In the genomic region with DNA sequence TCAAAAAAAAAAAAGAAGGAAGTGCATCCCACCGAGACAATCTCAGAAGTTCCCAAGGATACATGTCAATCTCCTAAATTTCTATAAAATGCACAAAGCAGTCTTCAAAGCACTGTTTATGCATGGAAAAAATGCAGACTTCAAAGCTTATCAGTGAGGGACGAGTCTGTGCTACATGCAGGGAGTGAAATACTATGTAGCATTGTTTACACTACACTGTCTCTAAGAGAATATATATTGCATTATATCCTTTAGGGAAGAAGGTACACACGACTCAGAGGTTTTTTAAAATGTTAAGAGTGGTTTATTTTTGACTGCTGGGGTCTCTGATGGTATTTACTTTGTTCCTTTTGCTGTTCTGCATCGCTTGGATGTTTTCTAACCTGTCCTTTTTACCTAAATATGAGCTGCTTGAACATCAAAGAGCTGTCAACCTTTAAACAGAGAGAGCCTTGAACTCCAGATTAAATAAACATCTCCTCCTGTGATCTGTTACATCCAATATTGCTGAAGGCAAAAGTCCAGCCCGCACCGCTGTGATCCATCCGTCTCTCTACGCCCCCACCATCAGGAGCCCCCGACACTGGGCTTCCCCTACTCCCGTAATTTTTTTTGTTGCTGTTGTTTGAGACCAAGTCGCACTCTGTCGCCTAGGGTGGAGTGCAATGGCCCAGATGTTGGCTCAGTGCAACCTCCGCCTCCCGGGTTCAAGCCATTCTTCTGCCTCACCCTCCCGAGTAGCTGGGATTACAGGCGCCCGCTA, we compare ENCODE assay signal across 8 cellular contexts. TPM values are rescaled to one million over a fixed set of nuclear protein-coding genes. Genes with fewer than 3 reads are reported as not detected.
DNase-seq lines count a peak whose midpoint lies in the region; ATAC-seq, FAIRE-seq and TF ChIP-seq lines count a peak whose summit lies in the region.

No MANE protein-coding gene starts in this region.

- H3K9me3 Mint-ChIP-seq in HFFc6: no peaks in the 10 kb centered on the region

- no peak for ATAC-seq in HG02840 (IDR thresholded peaks at IDR 0.05; ENCODE audit: low FRiP score, unreplicated experiment)

- peak overlapping the region; percentile 92 for H3K4me3 Mint-ChIP-seq in HFFc6

- H3K27me3 ChIP-seq in breast epithelium: no peaks in the 10 kb centered on the region

- DNase-seq in HFFc6 (no peak), breast epithelium (ENCODE audit: low spot score in 2 of 2) (no peak), mesenteric fat pad (ENCODE audit: low spot score) (peak; percentile 71), OCI-M1 (lab: John Stamatoyannopoulos, UW) (no peak), NCI-H128 (lab: John Stamatoyannopoulos, UW; ENCODE audit: unreplicated experiment) (no peak), GM19239 (ENCODE audit: insufficient read length, low spot score) (no peak)

- peak overlapping the region; percentile 71 for H3K27ac Mint-ChIP-seq in HFFc6

- H3K36me3 ChIP-seq in breast epithelium: no peaks in the 10 kb centered on the region

- H3K4me1 ChIP-seq in breast epithelium: peaks cover under 1 to 15% of the 10 kb centered on the region in 2 donors

- peaks cover 3% of the 10 kb centered on the region for H3K27me3 Mint-ChIP-seq in HFFc6 (ENCODE audit: insufficient read depth)

- intact Hi-C loops in breast epithelium (cut with DNase I; ENCODE audit: low total_unique reads): no loop called here

- no peaks in the 10 kb centered on the region for H3K9me3 ChIP-seq in breast epithelium

- H3K36me3 Mint-ChIP-seq in HFFc6 (ENCODE audit: low read depth): no peaks in the 10 kb centered on the region; the same call in 1 of the 2 replicates

- FAIRE-seq in GM19239 (lab: Jason Lieb, UNC): no peak

- H3K4me1 Mint-ChIP-seq in HFFc6 (ENCODE audit: low read depth): peaks cover 35% of the 10 kb centered on the region

- peak overlapping the region; percentile 80 to 97 (median 81) for H3K4me3 ChIP-seq in breast epithelium

- TF ChIP-seq CTCF in 22Rv1 (IDR thresholded peaks at IDR 0.05) (no peak), HFFc6 (IDR thresholded peaks at IDR 0.05) (no peak), breast epithelium (IDR thresholded peaks at IDR 0.05) (no peak)

- peak overlapping the region; percentile 76 for H3K27ac ChIP-seq in 22Rv1
- peak overlapping the region; percentile 91 to 95 for H3K27ac ChIP-seq in breast epithelium

- TF ChIP-seq POLR2A in breast epithelium (IDR thresholded peaks at IDR 0.05): no peak

RNA-seq across cellular contexts. Expression of a gene that starts 1.4 kb away (rescaled TPM):
- total RNA-seq in HFFc6 (2021; fragmentation: NEBNext Ultra II Directional; extraction: Animal tissue kit (Norgen Biotek cat#: 25700)): 10 to 100 TPM; 23.0 to 30.0 (median 25.1) TPM
- total RNA-seq in breast epithelium (10 to 100 TPM; 43.0 to 74.7 (median 67.4) TPM), mesenteric fat pad (66.9 TPM)

RNA-seq across cellular contexts. Expression of a gene that starts 9.9 kb away (rescaled TPM):
- total RNA-seq in HFFc6 (2021; fragmentation: NEBNext Ultra II Directional; extraction: Animal tissue kit (Norgen Biotek cat#: 25700)): 100 to 1,000 TPM in 2 of 6 experiments, 10 to 100 TPM in 4; 81.3 to 112 (median 85.4) TPM
- total RNA-seq in breast epithelium: 10 to 100 TPM; 58.0 to 72.3 (median 69.1) TPM
- total RNA-seq in mesenteric fat pad: 78.6 TPM
